In the genomic region with DNA sequence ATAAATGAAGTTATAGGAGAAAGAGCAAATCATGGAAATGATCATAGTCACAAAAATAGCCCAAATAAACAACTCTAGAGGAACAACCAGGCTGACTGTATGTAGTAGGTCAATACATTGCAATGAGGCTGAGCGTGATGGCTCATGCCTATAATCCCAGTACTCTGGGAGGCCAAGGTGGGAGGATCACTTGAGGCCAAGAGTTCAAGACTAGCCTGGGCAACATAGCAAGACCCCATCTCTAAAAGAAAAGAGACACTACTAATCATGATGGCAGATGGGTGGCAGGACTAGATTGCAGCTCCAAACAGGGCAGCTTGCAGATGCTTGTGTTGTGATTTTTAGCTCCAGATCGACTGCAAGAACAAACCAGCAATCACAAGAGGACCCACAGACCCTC, we compare ENCODE assay signal across 21 cellular contexts.
"Had no signal": no experiment of that assay in that cellular context is flagged by ENCODE, and none has a peak within 500 bp of the region (broad histone marks: within the 10 kb centered on the region; RNA-seq: fewer than 3 reads in every experiment).

No MANE protein-coding gene starts in this region.

- H3K4me3 Mint-ChIP-seq: activated B cell treated with CpG ODN at 0.5 μM for 24 hours; activated CD4-positive, alpha-beta T cell treated with anti-CD3 and anti-CD28 coated beads for 36 hours; brain; naive thymus-derived CD4-positive, alpha-beta T cell; neural progenitor cell had no signal

- H3K9me3 Mint-ChIP-seq: activated B cell treated with CpG ODN at 0.5 μM for 24 hours had no signal

- H2AFZ ChIP-seq: hepatocyte, neural progenitor cell had no signal

- H3K9ac ChIP-seq: neural progenitor cell had no signal

- H3K27me3 ChIP-seq: hepatocyte, neural progenitor cell, upper lobe of left lung had no signal

- H3K4me1 Mint-ChIP-seq: activated B cell treated with CpG ODN at 0.5 μM for 24 hours; activated CD4-positive, alpha-beta T cell treated with anti-CD3 and anti-CD28 coated beads for 36 hours; brain; neural progenitor cell had no signal

- H3K27ac ChIP-seq: hepatocyte, left ventricle myocardium inferior, neural progenitor cell, upper lobe of left lung had no signal

- H3K27ac Mint-ChIP-seq: activated B cell treated with CpG ODN at 0.5 μM for 24 hours; activated CD4-positive, alpha-beta T cell treated with anti-CD3 and anti-CD28 coated beads for 36 hours; brain; neural progenitor cell had no signal

- H3K4me2 ChIP-seq: hepatocyte, neural progenitor cell had no signal

- H3K27me3 Mint-ChIP-seq: activated B cell treated with CpG ODN at 0.5 μM for 24 hours; activated CD4-positive, alpha-beta T cell treated with anti-CD3 and anti-CD28 coated beads for 36 hours; brain; naive thymus-derived CD4-positive, alpha-beta T cell had no signal

- H3K4me1 ChIP-seq: left ventricle myocardium inferior, neural progenitor cell, upper lobe of left lung had no signal

- ATAC-seq: activated CD4-positive, alpha-beta T cell treated with anti-CD3 and anti-CD28 coated beads for 36 hours; esophagus mucosa; naive thymus-derived CD4-positive, alpha-beta T cell; stimulated activated naive CD8-positive, alpha-beta T cell treated with anti-CD3 and anti-CD28 coated beads, Interleukin-15, Interleukin-2, amounts not matched to agents 100 U/mL and 50 U/mL, for 24 hours had no signal

- DNase-seq: activated B cell treated with CpG ODN at 0.5 μM for 24 hours; activated CD4-positive, alpha-beta T cell treated with anti-CD3 and anti-CD28 coated beads for 36 hours; activated CD4-positive, alpha-beta T cell treated with anti-CD3 and anti-CD28 coated beads, Interleukin-2, amount 50 U/mL, for 4 hours; activated naive CD4-positive, alpha-beta T cell treated with anti-CD3 and anti-CD28 coated beads, Interleukin-2, amount 50 U/mL, for 16 hours; activated T-cell treated with anti-CD3 and anti-CD28 coated beads, Interleukin-2, amount 50 U/mL, for 1 hour; aorta; central memory CD4-positive, alpha-beta T cell; effector memory CD4-positive, alpha-beta T cell; foreskin melanocyte; left ventricle myocardium inferior; naive thymus-derived CD4-positive, alpha-beta T cell; retina; stimulated activated CD4-positive, alpha-beta T cell treated with anti-CD3 and anti-CD28 coated beads, Interleukin-2, amount 100 ng/mL, for 48 hours; stimulated activated naive CD8-positive, alpha-beta T cell treated with anti-CD3 and anti-CD28 coated beads, Interleukin-15, Interleukin-2, amounts not matched to agents 100 U/mL and 50 U/mL, for 24 hours; T-helper 1 cell; T1000; upper lobe of left lung had no signal

- H3K4me3 ChIP-seq: hepatocyte, left ventricle myocardium inferior, neural progenitor cell, upper lobe of left lung had no signal

- H3K9me3 ChIP-seq: left ventricle myocardium inferior, upper lobe of left lung had no signal

- H3K79me2 ChIP-seq: hepatocyte had no signal
